9 cellular contexts compared by ENCODE assay signal in genomic region chr1:21939650-21940374, GRCh38. TPM values are rescaled to one million over a fixed set of nuclear protein-coding genes. Genes with fewer than 3 reads are reported as not detected.
DNase-seq lines count a peak whose midpoint lies in the region; ATAC-seq and TF ChIP-seq lines count a peak whose summit lies in the region.
"Had no signal": no experiment of that assay in that cellular context is flagged by ENCODE, and none has a peak within 500 bp of the region (broad histone marks: within the 10 kb centered on the region; RNA-seq: fewer than 3 reads in every experiment).

No MANE protein-coding gene starts in this region.

- CTCF ChIA-PET in Calu3 (lab: Charles Lee): interaction anchor here (0.5 to 1.6 kb wide), 3 partner anchors 15 to 501 kb away, joined by 3 to 4 read pairs (median 3); no protein-coding TSS in a partner anchor

- H3F3A ChIP-seq in MM.1S (ENCODE audit: insufficient read depth, low read length): no peaks in the 10 kb centered on the region

- peaks cover 11% of the 10 kb centered on the region for H3K4me1 ChIP-seq in colonic mucosa
- H3K4me1 ChIP-seq in lung (ENCODE audit: control insufficient read depth in 2 of 2, insufficient read depth in 2 of 2, low read length in 2 of 2): peaks cover 22 to 26% of the 10 kb centered on the region in 2 donors
- H3K4me1 ChIP-seq in upper lobe of right lung: peaks cover 31% of the 10 kb centered on the region
- H3K4me1 ChIP-seq in MM.1S (ENCODE audit: low read length): no peaks in the 10 kb centered on the region

- H3K4me3 ChIP-seq in colonic mucosa: no peak overlapping the region
- no peak overlapping the region for H3K4me3 ChIP-seq in lung
- no peak overlapping the region for H3K4me3 ChIP-seq in upper lobe of right lung
- no peak overlapping the region for H3K4me3 ChIP-seq in MM.1S (ENCODE audit: low read length)

- no peak for ATAC-seq in lung (ENCODE audit: insufficient read depth, low FRiP score)
- ATAC-seq in upper lobe of right lung: no peak
- ATAC-seq in HG03378 (IDR thresholded peaks at IDR 0.05; ENCODE audit: unreplicated experiment): no peak

- H3K36me3 ChIP-seq in colonic mucosa (no peaks in the 10 kb centered on the region), lung (ENCODE audit: control insufficient read depth in 2 of 2, insufficient read depth in 2 of 2, low read length in 2 of 2) (no peaks in the 10 kb centered on the region), upper lobe of right lung (no peaks in the 10 kb centered on the region), MM.1S (replicated peaks; ENCODE audit: insufficient read depth, low read length) (no peaks in the 10 kb centered on the region)

- peak overlapping the region; percentile 0 to 6 for H3K9ac ChIP-seq in colonic mucosa (ENCODE audit: low read depth in 2 of 2, low read length in 2 of 2)
- no peak overlapping the region for H3K9ac ChIP-seq in MM.1S (ENCODE audit: low read length)

- no TSS peak for BruUV-seq in Calu3 (replicated peaks; lab: Mats Ljungman, UMichigan)

- WGBS in lung, 2 donors: 39 to 44% methylated on average over 9 of the region's 9 CpGs

- H3K36me3 Mint-ChIP-seq in Calu3 (ENCODE audit: insufficient read depth, unreplicated experiment): peaks cover 43% of the 10 kb centered on the region
- H3K36me3 Mint-ChIP-seq: memory B cell had no signal

- no peaks in the 10 kb centered on the region for H3K9me3 ChIP-seq in colonic mucosa
- no peaks in the 10 kb centered on the region for H3K9me3 ChIP-seq in lung (ENCODE audit: control insufficient read depth in 2 of 2, insufficient read depth in 1 of 2, low read length in 1 of 2)
- no peaks in the 10 kb centered on the region for H3K9me3 ChIP-seq in upper lobe of right lung
- no peaks in the 10 kb centered on the region for H3K9me3 ChIP-seq in MM.1S (replicated peaks; ENCODE audit: insufficient read depth, low read length)

- DNase-seq in Calu3 (peak; percentile 71), NCI-H446 (lab: John Stamatoyannopoulos, UW) (peak; percentile 62 to 72), colonic mucosa (peak; percentile 82), lung (ENCODE audit: low spot score) (peak; percentile 79), upper lobe of right lung (peak; percentile 82), MM.1S (no peak)
- DNase-seq in activated effector memory CD4-positive, alpha-beta T cell treated with anti-CD3 and anti-CD28 coated beads, Interleukin-2, amount 50 U/mL, for 16 hours: no peak

- H3K9me2 ChIP-seq in MM.1S (replicated peaks; ENCODE audit: insufficient read depth, low read length): no peaks in the 10 kb centered on the region

- no peaks in the 10 kb centered on the region for H3K27me3 ChIP-seq in colonic mucosa
- H3K27me3 ChIP-seq in lung (ENCODE audit: control insufficient read depth, insufficient read depth): no peaks in the 10 kb centered on the region
- no peaks in the 10 kb centered on the region for H3K27me3 ChIP-seq in upper lobe of right lung
- peaks cover 9% of the 10 kb centered on the region for H3K27me3 ChIP-seq in MM.1S (replicated peaks; ENCODE audit: insufficient read depth, low read length)

- no peak overlapping the region for H3K4me2 ChIP-seq in MM.1S (ENCODE audit: low read depth, low read length)

- H3K27ac Mint-ChIP-seq in Calu3 (ENCODE audit: unreplicated experiment): peak overlapping the region; percentile 17
- H3K27ac Mint-ChIP-seq: memory B cell had no signal

- H4K20me1 ChIP-seq in MM.1S (ENCODE audit: insufficient read depth, low read length): no peaks in the 10 kb centered on the region

- no peak overlapping the region for H2AFZ ChIP-seq in MM.1S (ENCODE audit: low read length)

- TF ChIP-seq CTCF in Calu3 (IDR thresholded peaks at IDR 0.05; ENCODE audit: unreplicated experiment): no peak
- peak; percentile 44 for TF ChIP-seq CTCF in colonic mucosa (IDR thresholded peaks at IDR 0.05)
- TF ChIP-seq CTCF in lung (IDR thresholded peaks at IDR 0.05; ENCODE audit: control extremely low read depth, extremely low read depth): peak; percentile 19
- peak; percentile 48 for TF ChIP-seq CTCF in upper lobe of right lung (IDR thresholded peaks at IDR 0.05)
- TF ChIP-seq CTCF in MM.1S (IDR thresholded peaks at IDR 0.05; ENCODE audit: low read length): no peak

- intact Hi-C loops in Calu3 (cut with micrococcal nuclease; ENCODE audit: unreplicated experiment): no loop called here
- intact Hi-C loops in colonic mucosa (cut with DNase I): loop anchor here (5.0 kb wide), 1 partner anchor 43 kb away; no protein-coding TSS in a partner anchor
- intact Hi-C loops in upper lobe of right lung (cut with DNase I): no loop called here

- H3K27ac ChIP-seq in colonic mucosa (peak overlapping the region; percentile 54), lung (ENCODE audit: low read depth in 1 of 2, low read length in 1 of 2) (peak overlapping the region; percentile 15 to 79), upper lobe of right lung (peak overlapping the region; percentile 70), MM.1S (ENCODE audit: low read length) (no peak overlapping the region)

- H3K4me3 Mint-ChIP-seq in Calu3 (ENCODE audit: low read depth, unreplicated experiment): no peak overlapping the region
- H3K4me3 Mint-ChIP-seq: memory B cell had no signal

- H3K79me2 ChIP-seq in MM.1S (ENCODE audit: low read length): no peaks in the 10 kb centered on the region

- H3K27me3 Mint-ChIP-seq in Calu3 (ENCODE audit: unreplicated experiment): no peaks in the 10 kb centered on the region

- H3K9me3 Mint-ChIP-seq in Calu3 (ENCODE audit: low read depth, unreplicated experiment): no peaks in the 10 kb centered on the region
- H3K9me3 Mint-ChIP-seq: memory B cell had no signal

- H3K4me1 Mint-ChIP-seq in Calu3 (ENCODE audit: low read depth, unreplicated experiment): peaks cover 30% of the 10 kb centered on the region

RNA-seq across cellular contexts. Expression of gene HSPG2, which starts 2.7 kb away (rescaled TPM):
- total RNA-seq in Calu3 (2022) (397 and 398 TPM in 2 replicates), colonic mucosa (100 to 1,000 TPM; 148 to 152 TPM), lung (100 to 1,000 TPM; 180 to 335 TPM), upper lobe of right lung (393 TPM)
- polyA plus RNA-seq in lung: 100 to 1,000 TPM in 1 of 2 donors, 10 to 100 TPM in 1; 58.0 to 100 TPM

RNA-seq across cellular contexts. Expression of gene CELA3B, which starts 37.0 kb away (rescaled TPM):
- total RNA-seq in Calu3 (2022) (not detected in 2 replicates), colonic mucosa (10 to 100 TPM in 1 of 2 donors, under 1 TPM in 1; 0.42 to 16.7 TPM), lung (1 to 10 TPM in 1 of 2 donors, not detected in 1; 6.7 TPM), upper lobe of right lung (not detected)
- under 1 TPM; 0.18 to 0.37 TPM for polyA plus RNA-seq in lung

Comparison
In these comparisons a context has a peak if more than half of its experiments do, and no peak if none do; other contexts are left out.
1. DNase-seq: peak in Calu3 (single experiment), NCI-H446 (2 of 2), colonic mucosa (single experiment), lung (single experiment) and upper lobe of right lung (single experiment); none in activated effector memory CD4-positive, alpha-beta T cell treated with anti-CD3 and anti-CD28 coated beads, Interleukin-2, amount 50 U/mL, for 16 hours (single experiment) and MM.1S (single experiment).
2. CTCF ChIP-seq: peak in colonic mucosa (single experiment), lung (single experiment) and upper lobe of right lung (single experiment); none in Calu3 (single experiment) and MM.1S (single experiment).